ENCODE assay signal across 8 cellular contexts in genomic region chr15:84915011-84915958, GRCh38. TPM values are rescaled to one million over a fixed set of nuclear protein-coding genes. Genes with fewer than 3 reads are reported as not detected.
DNase-seq lines count a peak whose midpoint lies in the region; ATAC-seq and TF ChIP-seq lines count a peak whose summit lies in the region.

No MANE protein-coding gene starts in this region.

- peak; percentile 96 for ATAC-seq in HG02678 (IDR thresholded peaks at IDR 0.05; ENCODE audit: unreplicated experiment)

- peak overlapping the region; percentile 54 to 60 for H3K27ac ChIP-seq in ovary

- intact Hi-C loops in ovary (cut with DNase I), result loop anchor here in 1 of 4 donors (10.0 kb wide), 3 partner anchors 90 to 260 kb away; partner anchors contain the start of genes NMB, WDR73 and ZNF592

- H3K27me3 ChIP-seq in ovary, result no peaks in the 10 kb centered on the region

- H3K9me3 ChIP-seq in ovary, result no peaks in the 10 kb centered on the region

- H3K36me3 ChIP-seq in ovary, result no peaks in the 10 kb centered on the region

- TF ChIP-seq CTCF in fibroblast of pulmonary artery (IDR thresholded peaks at IDR 0.05; ENCODE audit: low read length, missing control alignments), result no peak
- TF ChIP-seq CTCF in ovary (IDR thresholded peaks at IDR 0.05), result no peak

- H3K4me1 ChIP-seq in ovary (ENCODE audit: insufficient read depth), result peaks cover 18% of the 10 kb centered on the region

- TF ChIP-seq POLR2A in ovary (IDR thresholded peaks at IDR 0.05), result no peak

- DNase-seq in NK-92 treated with Interleukin-12 subunit alpha and Interleukin-12 subunit beta, amount 100 ng/mL, for 24 hours (lab: John Stamatoyannopoulos, UW), result peak; percentile 70
- DNase-seq in NK-92 (lab: John Stamatoyannopoulos, UW; ENCODE audit: unreplicated experiment) (no peak), NCI-H1417 (lab: John Stamatoyannopoulos, UW) (peak in 2 of 3 experiments; percentile 81 to 92), fibroblast of pulmonary artery (ENCODE audit: low read depth) (peak; percentile 83), ovary (peak; percentile 57 to 74 (median 58)), globus pallidus (ENCODE audit: low spot score) (no peak)
- peak; percentile 52 to 67 for DNase-seq in activated CD4-positive, alpha-beta T cell treated with anti-CD3 and anti-CD28 coated beads, Interleukin-2, amount 50 U/mL, for 48 hours

- no peak for TF ChIP-seq EP300 in ovary (IDR thresholded peaks at IDR 0.05)

- 49 to 69% (median 59%) methylated on average over 13 of the region's 13 CpGs for WGBS in ovary, 3 donors

- H3K4me3 ChIP-seq in fibroblast of pulmonary artery (replicated peaks; ENCODE audit: low read depth, low read length), result no peak overlapping the region
- H3K4me3 ChIP-seq in ovary, result no peak overlapping the region

RNA-seq across cellular contexts. Expression of gene SLC28A1, which starts 30.8 kb away (rescaled TPM):
- under 1 TPM in 5 of 7 donors, not detected in 2; 0.10 to 0.92 (median 0.20) TPM for total RNA-seq in ovary
- polyA plus RNA-seq in ovary, result under 1 TPM in 1 of 2 donors, not detected in 1; 0.02 TPM

Comparison
In these comparisons a context has a peak if more than half of its experiments do, and no peak if none do; other contexts are left out.
1. DNase-seq: peak in NK-92 treated with Interleukin-12 subunit alpha and Interleukin-12 subunit beta, amount 100 ng/mL, for 24 hours (single experiment), NCI-H1417 (2 of 3), activated CD4-positive, alpha-beta T cell treated with anti-CD3 and anti-CD28 coated beads, Interleukin-2, amount 50 U/mL, for 48 hours (2 of 2), fibroblast of pulmonary artery (single experiment) and ovary (5 of 5); none in NK-92 (single experiment) and globus pallidus (single experiment).